ENCODE assay signal across 38 cellular contexts in genomic region chr13:50793026-50793425, GRCh38. TPM values are rescaled to one million over a fixed set of nuclear protein-coding genes. Genes with fewer than 3 reads are reported as not detected.
DNase-seq lines count a peak whose midpoint lies in the region; ATAC-seq, FAIRE-seq and TF ChIP-seq lines count a peak whose summit lies in the region.
"Had no signal": no experiment of that assay in that cellular context is flagged by ENCODE, and none has a peak within 500 bp of the region (broad histone marks: within the 10 kb centered on the region; RNA-seq: fewer than 3 reads in every experiment).

No MANE protein-coding gene starts in this region.

- H3K4me1 ChIP-seq in SK-N-SH (ENCODE audit: control insufficient read depth in 1 of 2, insufficient read depth in 2 of 2, low read depth in 1 of 2, low read length in 1 of 2) = no peaks in the 10 kb centered on the region
- H3K4me1 ChIP-seq in HepG2 (ENCODE audit: insufficient read depth, low read length) = no peaks in the 10 kb centered on the region
- H3K4me1 ChIP-seq in right lobe of liver = no peaks in the 10 kb centered on the region
- H3K4me1 ChIP-seq in ovary (ENCODE audit: insufficient read depth) = no peaks in the 10 kb centered on the region
- H3K4me1 ChIP-seq: A549, BE2C, BLaER1, Caco-2 had no signal

- DNase-seq in SK-N-SH (no peak), HepG2 (ENCODE audit: low spot score) (no peak), right lobe of liver (no peak), GM18507 (ENCODE audit: extremely low spot score, insufficient read length, low read depth) (no peak), ovary (no peak)
- DNase-seq: 8988T; ACHN; AML-193; BE2C; C1 segment of cervical spinal cord; Caco-2; Calu3; CD4-positive, alpha-beta memory T cell; CD4-positive, alpha-beta T cell; CD4-positive, CD25-positive, alpha-beta regulatory T cell; CD8-positive, alpha-beta memory T cell; CD8-positive, alpha-beta T cell; COR-L47; DMS 273 treated with DMSO at 0.1 percent for 48 hours; DMS153; DMS53; DMS79; DMS79 treated with DMSO at 0.1 percent for 48 hours; DND-41; EL had no signal

- H3K27me3 ChIP-seq in SK-N-SH (ENCODE audit: insufficient read depth) (no peaks in the 10 kb centered on the region), HepG2 (ENCODE audit: control insufficient read depth in 1 of 2, insufficient read depth in 2 of 2, low read length in 2 of 2) (no peaks in the 10 kb centered on the region), right lobe of liver (no peaks in the 10 kb centered on the region), ovary (no peaks in the 10 kb centered on the region)
- H3K27me3 ChIP-seq: BE2C; BLaER1; BLaER1 treated with 17β-estradiol and CSF1 and Interleukin-3, amounts not matched to agents 10 nM and 100 nM had no signal

- H4K20me1 ChIP-seq in SK-N-SH (ENCODE audit: insufficient read depth) (no peaks in the 10 kb centered on the region), HepG2 (ENCODE audit: insufficient read depth, low read length) (no peaks in the 10 kb centered on the region)
- H4K20me1 ChIP-seq: BLaER1; BLaER1 treated with 17β-estradiol and CSF1 and Interleukin-3, amounts not matched to agents 10 nM and 100 nM had no signal

- H3K79me2 ChIP-seq in SK-N-SH (ENCODE audit: insufficient read depth) (no peaks in the 10 kb centered on the region), HepG2 (ENCODE audit: insufficient read depth, low read length) (no peaks in the 10 kb centered on the region)

- no peaks in the 10 kb centered on the region for H3K36me3 ChIP-seq in SK-N-SH (replicated peaks in 1 of 2; ENCODE audit: control insufficient read depth in 1 of 2, insufficient read depth in 2 of 2, low read length in 1 of 2)
- H3K36me3 ChIP-seq in HepG2 (replicated peaks in 1 of 2; ENCODE audit: control insufficient read depth in 1 of 2, insufficient read depth in 2 of 2, low read length in 2 of 2) = no peaks in the 10 kb centered on the region
- no peaks in the 10 kb centered on the region for H3K36me3 ChIP-seq in right lobe of liver
- H3K36me3 ChIP-seq in ovary = no peaks in the 10 kb centered on the region
- H3K36me3 ChIP-seq: BE2C; BLaER1; BLaER1 treated with 17β-estradiol and CSF1 and Interleukin-3, amounts not matched to agents 10 nM and 100 nM had no signal

- BruUV-seq in HepG2 (replicated peaks; lab: Mats Ljungman, UMichigan) = no TSS peak

- H3K4me2 ChIP-seq in SK-N-SH = no peak overlapping the region
- no peak overlapping the region for H3K4me2 ChIP-seq in HepG2 (ENCODE audit: low read depth, low read length)
- H3K4me2 ChIP-seq: A549; BLaER1; BLaER1 treated with 17β-estradiol and CSF1 and Interleukin-3, amounts not matched to agents 10 nM and 100 nM had no signal

- intact Hi-C loops in HepG2 (cut with micrococcal nuclease; ENCODE audit: unreplicated experiment) = no loop called here
- intact Hi-C loops in right lobe of liver (cut with DNase I) = no loop called here
- intact Hi-C loops in ovary (cut with DNase I) = no loop called here

- H3K27ac ChIP-seq in SK-N-SH (ENCODE audit: low read depth in 2 of 2, low read length in 1 of 2) (no peak overlapping the region), HepG2 (ENCODE audit: extremely low read length, insufficient read depth, low read length) (no peak overlapping the region), right lobe of liver (no peak overlapping the region), ovary (no peak overlapping the region)
- H3K27ac ChIP-seq: 22Rv1; A549; BLaER1; BLaER1 treated with 17β-estradiol and CSF1 and Interleukin-3, amounts not matched to agents 10 nM and 100 nM; C4-2B had no signal

- H3K4me3 ChIP-seq in SK-N-SH (ENCODE audit: low read depth in 2 of 2, low read length in 1 of 2) (no peak overlapping the region), HepG2 (replicated peaks in 1 of 3; ENCODE audit: insufficient read depth in 1 of 3, low read depth in 2 of 3, low read length in 3 of 3) (no peak overlapping the region), right lobe of liver (no peak overlapping the region), ovary (no peak overlapping the region)
- H3K4me3 ChIP-seq: A549; BLaER1; BLaER1 treated with 17β-estradiol and CSF1 and Interleukin-3, amounts not matched to agents 10 nM and 100 nM had no signal

- 75% methylated on average over 3 of the region's 3 CpGs for WGBS in SK-N-SH (ENCODE audit: low lambda C conversion rate)
- 89% methylated on average over 3 of the region's 3 CpGs for WGBS in HepG2 (ENCODE audit: low lambda C conversion rate)
- 82% methylated on average over 3 of the region's 3 CpGs for WGBS in right lobe of liver (ENCODE audit: insufficient coverage, low coverage, low lambda C conversion rate, missing lambda C conversion rate)
- WGBS in ovary, 3 donors = 59 to 96% (median 80%) methylated on average over 3 of the region's 3 CpGs

- H3K9me2 ChIP-seq in SK-N-SH = no peaks in the 10 kb centered on the region

- no peak for ATAC-seq in SK-N-SH treated with all-trans-retinoic acid at 6 μM for 48 hours
- ATAC-seq in HepG2 = no peak
- ATAC-seq in right lobe of liver = no peak
- ATAC-seq: A549; CD8-positive, alpha-beta T cell had no signal

- H3K9ac ChIP-seq in SK-N-SH = no peak overlapping the region
- no peak overlapping the region for H3K9ac ChIP-seq in HepG2 (ENCODE audit: insufficient read depth, low read depth, low read length)
- H3K9ac ChIP-seq: BLaER1; BLaER1 treated with 17β-estradiol and CSF1 and Interleukin-3, amounts not matched to agents 10 nM and 100 nM had no signal

- TF ChIP-seq POLR2A in HepG2 (IDR thresholded peaks at IDR 0.05; ENCODE audit: insufficient read depth in 1 of 2, low read depth in 2 of 2, low read length in 2 of 2) (no peak), right lobe of liver (IDR thresholded peaks at IDR 0.05) (no peak), ovary (IDR thresholded peaks at IDR 0.05) (no peak)

- H3K9me3 ChIP-seq in SK-N-SH = no peaks in the 10 kb centered on the region
- H3K9me3 ChIP-seq in HepG2 (ENCODE audit: low read length) = no peaks in the 10 kb centered on the region
- H3K9me3 ChIP-seq in right lobe of liver = no peaks in the 10 kb centered on the region
- H3K9me3 ChIP-seq in ovary = no peaks in the 10 kb centered on the region
- H3K9me3 ChIP-seq: A549, BE2C, Caco-2 had no signal

- TF ChIP-seq EP300 in SK-N-SH (IDR thresholded peaks at IDR 0.05; ENCODE audit: borderline replicate concordance in 1 of 2, low read depth in 1 of 2, low read length in 1 of 2) (no peak), HepG2 (IDR thresholded peaks at IDR 0.05; ENCODE audit: low read depth in 2 of 2, low read length in 2 of 2) (no peak), HepG2 (CRISPR knock-in tag; IDR thresholded peaks at IDR 0.05; ENCODE audit: borderline replicate concordance) (no peak), ovary (IDR thresholded peaks at IDR 0.05) (no peak)

- in situ Hi-C loops in HepG2 (cut with HindIII; ENCODE audit: extremely low pct_ligation_motif_present, low pct_unique_long_range_greater_than_20kb) = no loop called here

- TF ChIP-seq CTCF in SK-N-SH (IDR thresholded peaks at IDR 0.05) (no peak), HepG2 (CRISPR knock-in tag; IDR thresholded peaks at IDR 0.05) (no peak), right lobe of liver (IDR thresholded peaks at IDR 0.05) (no peak), ovary (IDR thresholded peaks at IDR 0.05) (no peak)

- no peaks in the 10 kb centered on the region for H3F3A ChIP-seq in SK-N-SH (replicated peaks; ENCODE audit: insufficient read depth)

- POLR2A ChIA-PET in SK-N-SH (lab: Yijun Ruan, JAX) (no interaction called here), HepG2 (lab: Yijun Ruan, JAX) (no interaction called here)

- FAIRE-seq in HepG2 (lab: Jason Lieb, UNC) (no peak), GM18507 (lab: Jason Lieb, UNC) (peak; percentile 36)
- FAIRE-seq: A204.1, A549, D721Med had no signal

- H2AFZ ChIP-seq in SK-N-SH (ENCODE audit: low read depth) = no peak overlapping the region
- H2AFZ ChIP-seq in HepG2 (ENCODE audit: low read length) = no peak overlapping the region

- TF ChIP-seq RAD21 in SK-N-SH (IDR thresholded peaks at IDR 0.05; ENCODE audit: low read length) (no peak), HepG2 (CRISPR knock-in tag; IDR thresholded peaks at IDR 0.05) (no peak)

- CTCF ChIA-PET in SK-N-SH (lab: Yijun Ruan, JAX) (no interaction called here), HepG2 (lab: Yijun Ruan, JAX; ENCODE audit: low intra/inter-chr PET ratio, low total read pairs) (no interaction called here)

TF ChIP-seq in SK-N-SH treated with all-trans-retinoic acid at 6 μM for 48 hours, 23 proteins besides CTCF, POLR2A, EP300 and RAD21 (continues in another document):
- peak; percentile 92 for TF ChIP-seq ZNF8 (CRISPR knock-in tag; IDR thresholded peaks at IDR 0.05)

TF ChIP-seq in HepG2, 621 proteins besides CTCF, POLR2A, EP300 and RAD21:
- TF ChIP-seq GABPB1 (CRISPR knock-in tag; IDR thresholded peaks at IDR 0.05) (no peak), ATF7 (IDR thresholded peaks at IDR 0.05) (peak; percentile 73), ATF7 (CRISPR knock-in tag; IDR thresholded peaks at IDR 0.05) (no peak)

RNA-seq across cellular contexts. Expression of gene DLEU7, which starts 50.5 kb away (rescaled TPM):
- polyA plus RNA-seq in SK-N-SH (2012; rRNA removed) (not detected in 2 replicates), HepG2 (2011; rRNA removed) (not detected in 2 replicates), ovary (under 1 TPM; 0.05 to 0.28 TPM)
- 0.01 TPM in 1 of 2 replicates, not detected in the other for polyA plus RNA-seq in SK-N-SH (2012; cell fraction: cytosol; rRNA removed)
- not detected in 2 replicates for polyA plus RNA-seq in SK-N-SH (2012; cell fraction: nucleus; rRNA removed)
- total RNA-seq in HepG2 (2016; rRNA removed; fragmentation: Illumina TruSeq; extraction: Trizol) (not detected in 2 replicates), right lobe of liver (under 1 TPM in 3 of 6 experiments, not detected in 3; 0.12 to 0.38 (median 0.33) TPM), ovary (under 1 TPM in 4 of 7 donors, not detected in 3; 0.12 to 0.65 (median 0.28) TPM)
- total RNA-seq in HepG2 (2016; cell fraction: cytosol; rRNA removed; fragmentation: Illumina TruSeq; extraction: Trizol; ENCODE audit: low read depth) = not detected in 2 replicates
- total RNA-seq in HepG2 (2016; cell fraction: insoluble cytoplasmic fraction; rRNA removed; fragmentation: Illumina TruSeq; extraction: Trizol) = not detected in 2 replicates
- not detected in 2 replicates for total RNA-seq in HepG2 (2016; cell fraction: membrane; rRNA removed; fragmentation: Illumina TruSeq; extraction: Trizol)
- not detected in 2 replicates for total RNA-seq in HepG2 (2016; cell fraction: nucleus; rRNA removed; fragmentation: Illumina TruSeq; extraction: Trizol)
- not detected in 2 replicates for polyA plus RNA-seq in HepG2 (2011; cell fraction: cytosol; rRNA removed)
- not detected in 2 replicates for polyA plus RNA-seq in HepG2 (2011; cell fraction: nucleus; rRNA removed)
- 0.75 and 1.3 TPM in 2 replicates for polyA plus RNA-seq in HepG2 (2012)
- not detected in 2 replicates for polyA plus RNA-seq in HepG2 (2016; cell fraction: cytosol; fragmentation: Illumina TruSeq; extraction: Trizol; ENCODE audit: low read depth)
- not detected in 2 replicates for polyA plus RNA-seq in HepG2 (2016; cell fraction: insoluble cytoplasmic fraction; fragmentation: Illumina TruSeq; extraction: Trizol; ENCODE audit: low read depth)
- polyA plus RNA-seq in HepG2 (2016; cell fraction: membrane; fragmentation: Illumina TruSeq; extraction: Trizol; ENCODE audit: low read depth) = not detected in 2 replicates
- polyA plus RNA-seq in HepG2 (2016; cell fraction: nucleus; fragmentation: Illumina TruSeq; extraction: Trizol; ENCODE audit: insufficient read depth, low read depth) = not detected in 2 replicates
- not detected in 2 replicates for polyA minus RNA-seq in HepG2 (2011; rRNA and poly(A)+ RNA removed; ENCODE audit: low replicate concordance)
- polyA minus RNA-seq in HepG2 (2011; cell fraction: cytosol; rRNA and poly(A)+ RNA removed) = not detected in 2 replicates
- polyA minus RNA-seq in HepG2 (2011; cell fraction: nucleus; rRNA and poly(A)+ RNA removed) = 0.13 and 0.50 TPM in 2 replicates
- total RNA-seq: A172; A673; Caco-2; Calu3; CD4-positive, alpha-beta memory T cell; CD4-positive, alpha-beta T cell; CD4-positive, CD25-positive, alpha-beta regulatory T cell; CD8-positive, alpha-beta memory T cell; CD8-positive, alpha-beta T cell; Daoy had no signal
- polyA plus RNA-seq: A549, AG04450, BJ had no signal
